ENCODE assay signal across 30 cellular contexts in the genomic region with DNA sequence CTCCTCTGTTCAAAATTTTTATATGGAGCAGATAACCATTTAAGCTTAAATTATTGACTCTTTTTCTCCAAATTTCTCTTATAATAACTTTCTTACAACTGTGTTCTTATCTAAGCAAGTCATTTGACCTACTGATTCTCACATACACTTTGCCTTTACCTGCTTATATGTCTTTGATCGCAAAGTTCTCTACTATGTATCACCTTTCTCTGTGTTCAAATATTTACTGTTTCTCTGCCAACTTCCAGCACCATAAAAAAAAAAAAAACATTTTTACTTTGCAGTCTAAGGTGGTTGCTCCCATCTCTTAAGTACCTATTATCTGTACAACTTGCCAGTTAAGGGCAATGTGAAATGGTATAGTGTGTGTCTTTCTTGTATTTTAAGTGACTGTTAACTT.
"Had no signal": no experiment of that assay in that cellular context is flagged by ENCODE, and none has a peak within 500 bp of the region (broad histone marks: within the 10 kb centered on the region; RNA-seq: fewer than 3 reads in every experiment).

No MANE protein-coding gene starts in this region.

- DNase-seq: activated effector memory CD4-positive, alpha-beta T cell treated with anti-CD3 and anti-CD28 coated beads, Interleukin-2, amount 50 U/mL, for 16 hours; activated effector memory CD4-positive, alpha-beta T cell treated with Interleukin-2 at 50 U/mL for 16 hours; activated gamma-delta T cell; activated gamma-delta T cell treated with Interleukin-2 at 50 U/mL for 16 hours; activated naive CD4-positive, alpha-beta T cell; activated naive CD4-positive, alpha-beta T cell treated with anti-CD3 and anti-CD28 coated beads for 36 hours; activated naive CD4-positive, alpha-beta T cell treated with anti-CD3 and anti-CD28 coated beads, Interleukin-2, amount 10 ng/mL, durations not matched to agents 7 days and 5 days; activated naive CD4-positive, alpha-beta T cell treated with anti-CD3 and anti-CD28 coated beads, Interleukin-2, amount 50 U/mL, for 16 hours; activated naive CD4-positive, alpha-beta T cell treated with Interleukin-2 at 50 U/mL for 16 hours; activated naive CD8-positive, alpha-beta T cell treated with anti-CD3 and anti-CD28 coated beads for 36 hours; activated naive CD8-positive, alpha-beta T cell treated with anti-CD3 and anti-CD28 coated beads, Interleukin-2, amount 10 ng/mL, durations not matched to agents 7 days and 5 days; activated naive CD8-positive, alpha-beta T cell treated with anti-CD3 and anti-CD28 coated beads, Interleukin-2, amount 50 U/mL, for 24 hours; activated T-cell treated with anti-CD3 and anti-CD28 coated beads, Interleukin-2, amount 50 U/mL, for 4 hours; activated T-cell treated with anti-CD3 and anti-CD28 coated beads, Interleukin-2, amount 50 U/mL, for 48 hours; activated T-cell treated with anti-CD3 and anti-CD28 coated beads, Interleukin-2, amount 50 U/mL, for 72 hours; adrenal gland; amniotic stem cell; amygdala; anterior cingulate cortex; aorta; body of pancreas; brain microvascular endothelial cell; caudate nucleus; central memory CD4-positive, alpha-beta T cell; cerebellar nuclear complex had no signal

- H3K27ac ChIP-seq: adrenal gland, ascending aorta, body of pancreas, brain microvascular endothelial cell, breast epithelium, cardiac muscle cell had no signal

- H3K4me3 ChIP-seq: adrenal gland, ascending aorta, body of pancreas, breast epithelium, cardiac muscle cell had no signal

- ATAC-seq: activated naive CD4-positive, alpha-beta T cell treated with anti-CD3 and anti-CD28 coated beads, Interleukin-2, amount 50 U/mL, for 72 hours; activated naive CD8-positive, alpha-beta T cell treated with anti-CD3 and anti-CD28 coated beads, Interleukin-2, amount 50 U/mL, for 24 hours; activated T-cell treated with anti-CD3 and anti-CD28 coated beads, Interleukin-2, amount 50 U/mL, for 4 hours; activated T-cell treated with anti-CD3 and anti-CD28 coated beads, Interleukin-2, amount 50 U/mL, for 72 hours; activated T-helper 17 cell treated with anti-CD3 and anti-CD28 coated beads, Interleukin-2, amount 50 U/mL, for 72 hours; body of pancreas had no signal
